16 cellular contexts compared by ENCODE assay signal in genomic region chr3:172133830-172134229, GRCh38.
DNase-seq lines count a peak whose midpoint lies in the region; ATAC-seq, FAIRE-seq and TF ChIP-seq lines count a peak whose summit lies in the region.
"Had no signal": no experiment of that assay in that cellular context is flagged by ENCODE, and none has a peak within 500 bp of the region (broad histone marks: within the 10 kb centered on the region; RNA-seq: fewer than 3 reads in every experiment).

No MANE protein-coding gene starts in this region.

- no peak for DNase-seq in CD4-positive, CD25-positive, alpha-beta regulatory T cell
- no peak for DNase-seq in HFFc6
- no peak for DNase-seq in GM12878 (ENCODE audit: low read depth, low spot score)
- no peak for DNase-seq in mesendoderm
- DNase-seq in NOMO-1 treated with DMSO at 0.1 percent for 48 hours (lab: John Stamatoyannopoulos, UW; ENCODE audit: unreplicated experiment) = no peak
- no peak for DNase-seq in superior temporal gyrus (ENCODE audit: extremely low spot score)
- DNase-seq in NCI-H2029 (lab: John Stamatoyannopoulos, UW) = no peak
- DNase-seq: C1 segment of cervical spinal cord; Kasumi-1; mucosa of descending colon; retina; RPMI8226; stimulated activated CD4-positive, alpha-beta T cell treated with anti-CD3 and anti-CD28 coated beads, Interleukin-4, amount 100 ng/mL, for 4 hours had no signal

- no peak overlapping the region for H3K23ac ChIP-seq in mesendoderm (ENCODE audit: low read length)

- H2BK5ac ChIP-seq in mesendoderm (ENCODE audit: low read length) = no peak overlapping the region

- TF ChIP-seq EP300 in GM12878 (IDR thresholded peaks at IDR 0.05; ENCODE audit: borderline replicate concordance in 1 of 2, control insufficient read depth in 1 of 2, low read depth in 2 of 2, low read length in 2 of 2) = no peak

- peak overlapping the region; percentile 39 for H3K27ac ChIP-seq in CD4-positive, CD25-positive, alpha-beta regulatory T cell (ENCODE audit: insufficient read depth, low read length, poor library complexity, severe bottlenecking)
- peak overlapping the region; percentile 61 for H3K27ac ChIP-seq in GM12878 (ENCODE audit: control insufficient read depth, insufficient read depth)
- no peak overlapping the region for H3K27ac ChIP-seq in mesendoderm (ENCODE audit: low read depth, low read length)

- SMC1A ChIA-PET in GM12878 (lab: Charles Lee; ENCODE audit: uncharacterized antibody, unreplicated experiment) = interaction anchor here (0.6 to 16.7 kb wide), 22 partner anchors 6 to 199 kb away, joined by 3 to 254 read pairs (median 5); no protein-coding TSS in a partner anchor

- no peak for TF ChIP-seq CTCF in HFFc6 (IDR thresholded peaks at IDR 0.05)
- no peak for TF ChIP-seq CTCF in GM12878 (IDR thresholded peaks at IDR 0.05 in 2 of 3, conservative IDR thresholded peaks at IDR 0.05 in 1 of 3; ENCODE audit: control insufficient read depth in 2 of 3, extremely low read depth in 1 of 3, insufficient read depth in 1 of 3, low read depth in 3 of 3, low read length in 3 of 3)

- peak; percentile 35 for FAIRE-seq in GM12878 (lab: Jason Lieb, UNC)

- in situ Hi-C loops in GM12878 (cut with MboI) = no loop called here

- H3K27me3 Mint-ChIP-seq in CD4-positive, CD25-positive, alpha-beta regulatory T cell = no peaks in the 10 kb centered on the region
- no peaks in the 10 kb centered on the region for H3K27me3 Mint-ChIP-seq in HFFc6 (ENCODE audit: insufficient read depth)
- H3K27me3 Mint-ChIP-seq: brain; stimulated activated naive CD8-positive, alpha-beta T cell treated with anti-CD3 and anti-CD28 coated beads, Interleukin-15, Interleukin-2, amounts not matched to agents 100 ng/mL and 50 ng/mL, for 24 hours had no signal

- no peak overlapping the region for H2BK120ac ChIP-seq in mesendoderm (ENCODE audit: low read depth, low read length)

- no peak overlapping the region for H4K5ac ChIP-seq in mesendoderm (ENCODE audit: low read length)

- no peaks in the 10 kb centered on the region for H3K27me3 ChIP-seq in CD4-positive, CD25-positive, alpha-beta regulatory T cell (ENCODE audit: control insufficient read depth, insufficient read depth, low read length)
- no peaks in the 10 kb centered on the region for H3K27me3 ChIP-seq in GM12878 (replicated peaks in 1 of 2; ENCODE audit: control insufficient read depth in 2 of 2, insufficient read depth in 2 of 2, low read length in 1 of 2)
- no peaks in the 10 kb centered on the region for H3K27me3 ChIP-seq in mesendoderm (ENCODE audit: insufficient read depth, low read length, poor library complexity)

- peaks cover 42 to 81% (median 66%) of the 10 kb centered on the region in 4 donors for H3K4me1 Mint-ChIP-seq in CD4-positive, CD25-positive, alpha-beta regulatory T cell
- peaks cover 86% of the 10 kb centered on the region for H3K4me1 Mint-ChIP-seq in HFFc6 (ENCODE audit: low read depth)

- H3K79me1 ChIP-seq in mesendoderm (ENCODE audit: low read length) = peaks cover 7% of the 10 kb centered on the region

- CTCF ChIA-PET in GM12878 (lab: Yijun Ruan, JAX) = interaction anchor here (0.7 to 4.2 kb wide), 14 partner anchors 7 to 462 kb away, joined by 3 to 27 read pairs (median 4); no protein-coding TSS in a partner anchor

- peaks cover 20% of the 10 kb centered on the region for H3K79me2 ChIP-seq in GM12878 (ENCODE audit: control insufficient read depth, insufficient read depth, low read length)
- H3K79me2 ChIP-seq in mesendoderm (ENCODE audit: control insufficient read depth, insufficient read depth, low read length) = peaks cover 18% of the 10 kb centered on the region

- peak overlapping the region; percentile 41 for H3K18ac ChIP-seq in mesendoderm (ENCODE audit: low read length)

- POLR2A ChIA-PET in GM12878 (lab: Charles Lee) = interaction anchor here (1.1 to 1.7 kb wide), 5 partner anchors 9 to 47 kb away, joined by 3 to 8 read pairs (median 3); no protein-coding TSS in a partner anchor

- H2AK5ac ChIP-seq in mesendoderm (ENCODE audit: low read length) = no peak overlapping the region

- no peak overlapping the region for H4K8ac ChIP-seq in mesendoderm (ENCODE audit: low read depth, low read length)

- RAD21 ChIA-PET in GM12878 (lab: Charles Lee; ENCODE audit: unreplicated experiment) = interaction anchor here (0.6 to 7.9 kb wide), 21 partner anchors 9 to 488 kb away, joined by 3 to 71 read pairs (median 6); no protein-coding TSS in a partner anchor

- no peaks in the 10 kb centered on the region for H3K36me3 ChIP-seq in CD4-positive, CD25-positive, alpha-beta regulatory T cell (ENCODE audit: control insufficient read depth, insufficient read depth, low read length)
- H3K36me3 ChIP-seq in GM12878 (ENCODE audit: control insufficient read depth in 2 of 2, insufficient read depth in 2 of 2, low read length in 1 of 2) (no peaks in the 10 kb centered on the region; a peak in 1 of 4 replicates), mesendoderm (ENCODE audit: control insufficient read depth, insufficient read depth, low read length) (no peaks in the 10 kb centered on the region)

- no peak overlapping the region for H3K56ac ChIP-seq in mesendoderm (ENCODE audit: low read length)

- H3K4me3 Mint-ChIP-seq in CD4-positive, CD25-positive, alpha-beta regulatory T cell = peak overlapping the region in 3 of 4 donors; percentile 11 to 45 (median 22)
- no peak overlapping the region for H3K4me3 Mint-ChIP-seq in HFFc6
- H3K4me3 Mint-ChIP-seq: brain; stimulated activated naive CD8-positive, alpha-beta T cell treated with anti-CD3 and anti-CD28 coated beads, Interleukin-15, Interleukin-2, amounts not matched to agents 100 ng/mL and 50 ng/mL, for 24 hours had no signal

- H3K9ac ChIP-seq in GM12878 (ENCODE audit: control insufficient read depth, insufficient read depth, low read length) = no peak overlapping the region
- no peak overlapping the region for H3K9ac ChIP-seq in mesendoderm (ENCODE audit: low read length)

- no peak for TF ChIP-seq POLR2A in GM12878 (IDR thresholded peaks at IDR 0.05; ENCODE audit: low read depth, low read length)

- peaks cover 25% of the 10 kb centered on the region for H3K36me3 Mint-ChIP-seq in CD4-positive, CD25-positive, alpha-beta regulatory T cell
- H3K36me3 Mint-ChIP-seq in HFFc6 (ENCODE audit: low read depth) = peaks cover 31% of the 10 kb centered on the region

- H2BK15ac ChIP-seq in mesendoderm (replicated peaks; ENCODE audit: low read depth) = no peak overlapping the region

- no peak for ATAC-seq in CD4-positive, CD25-positive, alpha-beta regulatory T cell (ENCODE audit: low read depth in 2 of 2)
- no peak for ATAC-seq in GM12878
- no peak for ATAC-seq in HG02610 (IDR thresholded peaks at IDR 0.05; ENCODE audit: unreplicated experiment)
- ATAC-seq: mucosa of descending colon had no signal

- intact Hi-C loops in GM12878 (cut with micrococcal nuclease; ENCODE audit: unreplicated experiment) = loop anchor here (2.0 to 5.0 kb wide), 2 partner anchors 15 to 92 kb away; no protein-coding TSS in a partner anchor

- TF ChIP-seq RAD21 in GM12878 (IDR thresholded peaks at IDR 0.05; ENCODE audit: insufficient read depth, low read depth, low read length) = no peak

- H3K27ac Mint-ChIP-seq in CD4-positive, CD25-positive, alpha-beta regulatory T cell = peak overlapping the region; percentile 5 to 76 (median 54)
- peak overlapping the region; percentile 47 for H3K27ac Mint-ChIP-seq in HFFc6
- H3K27ac Mint-ChIP-seq: stimulated activated naive CD8-positive, alpha-beta T cell treated with anti-CD3 and anti-CD28 coated beads, Interleukin-15, Interleukin-2, amounts not matched to agents 100 ng/mL and 50 ng/mL, for 24 hours had no signal

- no peak overlapping the region for H2AFZ ChIP-seq in GM12878 (ENCODE audit: control insufficient read depth, low read depth, low read length)

- no TSS peak for BruUV-seq in GM12878 (replicated peaks; lab: Mats Ljungman, UMichigan)

- peak overlapping the region; percentile 59 for H3K4me2 ChIP-seq in GM12878 (ENCODE audit: control insufficient read depth, insufficient read depth)
- no peak overlapping the region for H3K4me2 ChIP-seq in mesendoderm (ENCODE audit: low read length)

- H3K4me3 ChIP-seq in CD4-positive, CD25-positive, alpha-beta regulatory T cell (ENCODE audit: low read depth, low read length) = peak overlapping the region; percentile 70
- H3K4me3 ChIP-seq in GM12878 (no peak overlapping the region), mesendoderm (ENCODE audit: low read length) (no peak overlapping the region)
- H3K4me3 ChIP-seq: mucosa of descending colon had no signal

- H3K4me1 ChIP-seq in CD4-positive, CD25-positive, alpha-beta regulatory T cell (ENCODE audit: control insufficient read depth, insufficient read depth, low read length, poor library complexity, severe bottlenecking) = peaks cover 52% of the 10 kb centered on the region
- H3K4me1 ChIP-seq in GM12878 (ENCODE audit: control insufficient read depth, insufficient read depth, low read length) (peaks cover 55% of the 10 kb centered on the region), mesendoderm (ENCODE audit: control insufficient read depth, low read depth, low read length) (peaks cover 23% of the 10 kb centered on the region)

- no peaks in the 10 kb centered on the region for H4K20me1 ChIP-seq in GM12878 (ENCODE audit: control insufficient read depth, insufficient read depth)

- peaks cover 0 to 1% (median 0%) of the 10 kb centered on the region in 7 donors for H3K9me3 Mint-ChIP-seq in CD4-positive, CD25-positive, alpha-beta regulatory T cell
- H3K9me3 Mint-ChIP-seq in HFFc6 = no peaks in the 10 kb centered on the region
- H3K9me3 Mint-ChIP-seq: brain; stimulated activated naive CD8-positive, alpha-beta T cell treated with anti-CD3 and anti-CD28 coated beads, Interleukin-15, Interleukin-2, amounts not matched to agents 100 ng/mL and 50 ng/mL, for 24 hours had no signal

- H3K4ac ChIP-seq in mesendoderm (ENCODE audit: low read depth, low read length) = no peak overlapping the region

- H3K9me3 ChIP-seq in CD4-positive, CD25-positive, alpha-beta regulatory T cell (ENCODE audit: control insufficient read depth in 2 of 2, low read length in 2 of 2) = no peaks in the 10 kb centered on the region
- H3K9me3 ChIP-seq in GM12878 (replicated peaks; ENCODE audit: control insufficient read depth, insufficient read depth, low read length) = no peaks in the 10 kb centered on the region; the same call in 2 of the 3 replicates
- H3K9me3 ChIP-seq: mucosa of descending colon had no signal

- 97% methylated on average over 4 of the region's 4 CpGs for WGBS in GM12878 (ENCODE audit: insufficient coverage, insufficient replicate concordance, low lambda C conversion rate, missing lambda C conversion rate)
- WGBS in mesendoderm (ENCODE audit: extremely low coverage, insufficient coverage, low lambda C conversion rate) = no CpG with 5 or more reads among the region's 4 CpGs

TF ChIP-seq in GM12878, 131 proteins besides CTCF, POLR2A, EP300 and RAD21 (continues in another document):
- TF ChIP-seq CHD2 (IDR thresholded peaks at IDR 0.05; ENCODE audit: borderline replicate concordance, low read depth, low read length) (no peak), LARP7 (IDR thresholded peaks at IDR 0.05) (no peak), TCF3 (IDR thresholded peaks at IDR 0.05; ENCODE audit: borderline replicate concordance, insufficient read depth, low read depth, low read length) (no peak), ZNF274 (IDR thresholded peaks at IDR 0.05; ENCODE audit: insufficient read depth, insufficient read length) (no peak)
